ENCODE assay signal across 1 cellular context in genomic region chr1:155017021-155017945, GRCh38.
TF ChIP-seq lines count a peak whose summit lies in the region.

No MANE protein-coding gene starts in this region.

TF ChIP-seq in PFSK-1, 5 proteins besides CTCF, POLR2A, EP300 and RAD21 (continued from another document):
- no peak for TF ChIP-seq REST (IDR thresholded peaks at IDR 0.05; ENCODE audit: insufficient read depth in 1 of 2, low read depth in 2 of 2, low read length in 2 of 2)
- peak; percentile 66 for TF ChIP-seq POLR2AphosphoS5 (IDR thresholded peaks at IDR 0.05; ENCODE audit: low read depth, low read length)
